In the genomic region with DNA sequence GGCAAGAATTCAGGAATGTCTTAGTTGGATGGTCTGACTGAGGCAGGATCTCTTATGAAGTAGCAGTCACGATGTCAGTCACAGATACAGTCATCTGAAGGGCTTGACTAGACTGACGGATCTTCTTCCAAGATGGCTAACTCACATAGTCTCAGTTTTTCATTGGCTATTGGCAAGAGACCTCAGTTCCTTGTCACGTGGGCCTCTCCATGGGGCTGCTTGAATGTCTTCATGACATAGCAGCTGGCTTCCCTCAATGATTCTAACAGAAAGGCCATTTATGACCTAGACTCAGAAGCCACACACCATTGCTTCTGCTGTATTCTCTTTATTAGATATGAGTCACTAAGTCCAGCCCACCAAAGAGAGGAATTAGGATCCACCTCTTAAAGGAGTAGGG, we compare ENCODE assay signal across 16 cellular contexts. TPM values are rescaled to one million over a fixed set of nuclear protein-coding genes. Genes with fewer than 3 reads are reported as not detected.
DNase-seq lines count a peak whose midpoint lies in the region; ATAC-seq, FAIRE-seq and TF ChIP-seq lines count a peak whose summit lies in the region.
"Had no signal": no experiment of that assay in that cellular context is flagged by ENCODE, and none has a peak within 500 bp of the region (broad histone marks: within the 10 kb centered on the region; RNA-seq: fewer than 3 reads in every experiment).

No MANE protein-coding gene starts in this region.

- H3K36me3 ChIP-seq in astrocyte (ENCODE audit: insufficient read depth, low read length) (no peaks in the 10 kb centered on the region), PC-9 (ENCODE audit: low read depth) (no peaks in the 10 kb centered on the region)

- peaks cover 5% of the 10 kb centered on the region for H3K36me3 Mint-ChIP-seq in astrocyte (ENCODE audit: low read depth, unreplicated experiment)
- H3K36me3 Mint-ChIP-seq in osteocyte (ENCODE audit: unreplicated experiment): peaks cover 7% of the 10 kb centered on the region

- H3K4me1 ChIP-seq in astrocyte (ENCODE audit: insufficient read depth, low read length) (peaks cover 10% of the 10 kb centered on the region), PC-9 (replicated peaks; ENCODE audit: insufficient read depth) (no peaks in the 10 kb centered on the region; the same call in 1 of the 2 replicates)
- H3K4me1 ChIP-seq: Caco-2 had no signal

- no peak overlapping the region for H3K9ac ChIP-seq in astrocyte (ENCODE audit: low read length)

- CTCF ChIA-PET in PC-9 (lab: Charles Lee): no interaction called here

- H3K9me3 Mint-ChIP-seq in stimulated activated naive CD8-positive, alpha-beta T cell treated with anti-CD3 and anti-CD28 coated beads, Interleukin-15, amount 100 ng/mL, for 72 hours: no peaks in the 10 kb centered on the region
- H3K9me3 Mint-ChIP-seq in astrocyte (ENCODE audit: unreplicated experiment): peaks cover 5% of the 10 kb centered on the region
- H3K9me3 Mint-ChIP-seq in osteocyte (ENCODE audit: unreplicated experiment): no peaks in the 10 kb centered on the region
- H3K9me3 Mint-ChIP-seq: activated naive CD4-positive, alpha-beta T cell treated with anti-CD3 and anti-CD28 coated beads for 36 hours; nephron progenitor cell had no signal

- H3K4me1 Mint-ChIP-seq in stimulated activated naive CD8-positive, alpha-beta T cell treated with anti-CD3 and anti-CD28 coated beads, Interleukin-15, amount 100 ng/mL, for 72 hours: peaks cover 23% of the 10 kb centered on the region
- H3K4me1 Mint-ChIP-seq in astrocyte (ENCODE audit: low read depth, unreplicated experiment) (peaks cover 4% of the 10 kb centered on the region), osteocyte (ENCODE audit: unreplicated experiment) (peaks cover 15% of the 10 kb centered on the region)

- H4K20me1 ChIP-seq in astrocyte (ENCODE audit: insufficient read depth, low read length) (peaks cover 20% of the 10 kb centered on the region), PC-9 (ENCODE audit: insufficient read depth) (no peaks in the 10 kb centered on the region)

- H3F3A ChIP-seq in PC-9 (ENCODE audit: insufficient read depth, low read depth): no peaks in the 10 kb centered on the region; the same call in 1 of the 2 replicates

- peak; percentile 11 for ATAC-seq in stimulated activated naive CD8-positive, alpha-beta T cell treated with anti-CD3 and anti-CD28 coated beads, Interleukin-15, amount 100 ng/mL, for 72 hours
- no peak for ATAC-seq in stimulated activated naive CD8-positive, alpha-beta T cell treated with anti-CD3 and anti-CD28 coated beads, Interleukin-15, Interleukin-2, amounts not matched to agents 100 U/mL and 50 U/mL, for 24 hours
- ATAC-seq: left lobe of liver had no signal

- H3K79me2 ChIP-seq in astrocyte (ENCODE audit: insufficient read depth, low read length) (peaks cover 81% of the 10 kb centered on the region), PC-9 (ENCODE audit: low read depth) (0 out of 2 replicates have a peak, but pooled peaks cover 7% of the 10 kb centered on the region)

- TF ChIP-seq CTCF in astrocyte (IDR thresholded peaks at IDR 0.05; ENCODE audit: insufficient read depth, low read depth, low read length) (no peak), osteocyte (IDR thresholded peaks at IDR 0.05) (no peak), PC-9 (conservative IDR thresholded peaks at IDR 0.05) (no peak)

- H3K27ac ChIP-seq in astrocyte (ENCODE audit: low read depth, low read length) (no peak overlapping the region), temporal lobe (ENCODE audit: low read depth, low read length) (peak overlapping the region; percentile 78), PC-9 (no peak overlapping the region)
- H3K27ac ChIP-seq: A549, VCaP had no signal

- no peak overlapping the region for H3K4me3 Mint-ChIP-seq in stimulated activated naive CD8-positive, alpha-beta T cell treated with anti-CD3 and anti-CD28 coated beads, Interleukin-15, amount 100 ng/mL, for 72 hours
- H3K4me3 Mint-ChIP-seq in astrocyte (ENCODE audit: unreplicated experiment): no peak overlapping the region
- no peak overlapping the region for H3K4me3 Mint-ChIP-seq in osteocyte (ENCODE audit: unreplicated experiment)
- H3K4me3 Mint-ChIP-seq: activated naive CD4-positive, alpha-beta T cell treated with anti-CD3 and anti-CD28 coated beads for 36 hours; nephron progenitor cell had no signal

- H3K9me2 ChIP-seq in PC-9 (ENCODE audit: insufficient read depth): no peaks in the 10 kb centered on the region

- no peaks in the 10 kb centered on the region for H3K27me3 Mint-ChIP-seq in stimulated activated naive CD8-positive, alpha-beta T cell treated with anti-CD3 and anti-CD28 coated beads, Interleukin-15, amount 100 ng/mL, for 72 hours
- no peaks in the 10 kb centered on the region for H3K27me3 Mint-ChIP-seq in astrocyte (ENCODE audit: low read depth, unreplicated experiment)
- H3K27me3 Mint-ChIP-seq in osteocyte (ENCODE audit: unreplicated experiment): no peaks in the 10 kb centered on the region

- H2AFZ ChIP-seq in astrocyte (ENCODE audit: low read depth, low read length) (no peak overlapping the region), PC-9 (no peak overlapping the region)

- H3K9me3 ChIP-seq in astrocyte (ENCODE audit: insufficient read depth, low read depth, low read length) (no peaks in the 10 kb centered on the region), PC-9 (ENCODE audit: insufficient read depth, low read depth) (no peaks in the 10 kb centered on the region)
- H3K9me3 ChIP-seq: A549, Caco-2 had no signal

- H3K4me2 ChIP-seq in astrocyte (ENCODE audit: low read length): peak overlapping the region; percentile 19
- no peak overlapping the region for H3K4me2 ChIP-seq in PC-9
- H3K4me2 ChIP-seq: A549 had no signal

- POLR2A ChIA-PET in PC-9 (lab: Charles Lee; ENCODE audit: unreplicated experiment): no interaction called here

- H3K4me3 ChIP-seq in astrocyte (ENCODE audit: insufficient read depth, low read depth, low read length): no peak overlapping the region
- no peak overlapping the region for H3K4me3 ChIP-seq in PC-9
- H3K4me3 ChIP-seq: A549 had no signal

- DNase-seq in stimulated activated naive CD8-positive, alpha-beta T cell treated with anti-CD3 and anti-CD28 coated beads, Interleukin-15, amount 100 ng/mL, for 72 hours: no peak
- no peak for DNase-seq in stimulated activated naive CD8-positive, alpha-beta T cell treated with anti-CD3 and anti-CD28 coated beads, Interleukin-15, Interleukin-2, amounts not matched to agents 100 U/mL and 50 U/mL, for 24 hours
- no peak for DNase-seq in astrocyte (ENCODE audit: low read depth)
- peak in 33 of 51 donors; percentile 7 to 82 (median 50) for DNase-seq in hypothalamus (lab: John Stamatoyannopoulos, UW)
- DNase-seq in NCI-H524 treated with DMSO at 0.1 percent for 48 hours (lab: John Stamatoyannopoulos, UW): no peak
- DNase-seq in osteocyte (ENCODE audit: extremely low spot score, unreplicated experiment): no peak
- no peak for DNase-seq in PC-9
- DNase-seq: activated naive CD4-positive, alpha-beta T cell treated with anti-CD3 and anti-CD28 coated beads for 36 hours; Caco-2; NCI-H1694 treated with DMSO at 0.1 percent for 48 hours; nephron progenitor cell; small intestine had no signal

- no peak overlapping the region for H3K27ac Mint-ChIP-seq in stimulated activated naive CD8-positive, alpha-beta T cell treated with anti-CD3 and anti-CD28 coated beads, Interleukin-15, amount 100 ng/mL, for 72 hours
- H3K27ac Mint-ChIP-seq in astrocyte (ENCODE audit: unreplicated experiment) (no peak overlapping the region), osteocyte (ENCODE audit: unreplicated experiment) (no peak overlapping the region)
- H3K27ac Mint-ChIP-seq: activated naive CD4-positive, alpha-beta T cell treated with anti-CD3 and anti-CD28 coated beads for 36 hours; nephron progenitor cell had no signal

- H3K27me3 ChIP-seq in astrocyte (ENCODE audit: insufficient read depth, low read length): no peaks in the 10 kb centered on the region
- no peaks in the 10 kb centered on the region for H3K27me3 ChIP-seq in PC-9 (ENCODE audit: insufficient read depth, low read depth)

- no TSS peak for BruUV-seq in PC-9 (replicated peaks; lab: Mats Ljungman, UMichigan)

- FAIRE-seq in astrocyte (lab: Jason Lieb, UNC): no peak
- FAIRE-seq: A549, small intestine had no signal

- intact Hi-C loops in PC-9 (cut with micrococcal nuclease; ENCODE audit: unreplicated experiment): no loop called here

RNA-seq across cellular contexts. Expression of gene APC, which starts 4.7 kb away (rescaled TPM):
- total RNA-seq in astrocyte (53.9 and 54.6 TPM in 2 replicates), temporal lobe (320 TPM), osteocyte (36.3 and 36.9 TPM in 2 replicates), PC-9 (2021) (22.9 and 23.5 TPM in 2 replicates)

Comparison
In these comparisons a context has a peak if more than half of its experiments do, and no peak if none do; other contexts are left out.
1. DNase-seq: peak in hypothalamus (33 of 51); none in stimulated activated naive CD8-positive, alpha-beta T cell treated with anti-CD3 and anti-CD28 coated beads, Interleukin-15, amount 100 ng/mL, for 72 hours (0 of 2), stimulated activated naive CD8-positive, alpha-beta T cell treated with anti-CD3 and anti-CD28 coated beads, Interleukin-15, Interleukin-2, amounts not matched to agents 100 U/mL and 50 U/mL, for 24 hours (single experiment), astrocyte (single experiment), NCI-H524 treated with DMSO at 0.1 percent for 48 hours (single experiment), osteocyte (single experiment) and PC-9 (0 of 2).